20 cellular contexts compared by ENCODE assay signal in the genomic region with DNA sequence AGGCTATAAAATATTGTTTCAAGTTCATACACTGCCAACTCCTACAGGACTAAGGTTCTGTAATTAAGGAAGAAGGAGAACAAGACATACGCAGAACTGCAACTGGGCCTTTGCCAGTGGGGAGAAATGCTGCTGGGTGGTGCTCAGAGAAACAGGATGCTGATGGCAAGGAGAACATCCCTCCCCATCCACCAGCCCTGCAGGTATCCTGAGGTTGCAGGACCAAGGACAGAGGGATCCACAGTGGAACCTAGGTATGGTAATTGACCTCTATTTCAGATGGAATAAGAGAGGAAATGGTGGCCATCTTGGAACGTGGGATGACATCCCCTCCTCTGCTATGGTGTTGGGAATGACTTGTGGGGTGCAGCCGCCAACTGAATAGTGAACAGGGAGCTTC.
DNase-seq lines count a peak whose midpoint lies in the region; ATAC-seq, FAIRE-seq and TF ChIP-seq lines count a peak whose summit lies in the region.
"Had no signal": no experiment of that assay in that cellular context is flagged by ENCODE, and none has a peak within 500 bp of the region (broad histone marks: within the 10 kb centered on the region; RNA-seq: fewer than 3 reads in every experiment).

No MANE protein-coding gene starts in this region.

- no peaks in the 10 kb centered on the region for H3K36me3 ChIP-seq in BLaER1
- H3K36me3 ChIP-seq in BLaER1 treated with 17β-estradiol and CSF1 and Interleukin-3, amounts not matched to agents 10 nM and 100 nM = no peaks in the 10 kb centered on the region
- no peaks in the 10 kb centered on the region for H3K36me3 ChIP-seq in neural progenitor cell
- H3K36me3 ChIP-seq: HAP-1 had no signal

- no peak overlapping the region for H3K56ac ChIP-seq in H9 (ENCODE audit: insufficient read length, low read depth, low read length)

- H3T11ph ChIP-seq in H9 (ENCODE audit: low read length) = no peak overlapping the region

- H3K4me3 Mint-ChIP-seq in neural progenitor cell (no peak overlapping the region), H9 (no peak overlapping the region)
- H3K4me3 Mint-ChIP-seq: CD14-positive monocyte; CD4-positive, alpha-beta T cell; CD8-positive, alpha-beta memory T cell; GM23338 had no signal

- no peak overlapping the region for H3K23ac ChIP-seq in H9 (ENCODE audit: insufficient read length, low read depth, low read length)

- peak overlapping the region; percentile 95 for H3K4me2 ChIP-seq in BLaER1
- H3K4me2 ChIP-seq in BLaER1 treated with 17β-estradiol and CSF1 and Interleukin-3, amounts not matched to agents 10 nM and 100 nM = peak overlapping the region; percentile 58 to 93 (median 87); a peak in 20 of 22 replicates
- no peak overlapping the region for H3K4me2 ChIP-seq in neural progenitor cell
- H3K4me2 ChIP-seq in H9 (ENCODE audit: insufficient read depth, insufficient read length, low read length) = no peak overlapping the region
- H3K4me2 ChIP-seq: GM23338 had no signal

- H3K23me2 ChIP-seq in H9 (ENCODE audit: insufficient read length, low read depth, low read length, poor library complexity, severe bottlenecking) = no peaks in the 10 kb centered on the region

- no peak for TF ChIP-seq POLR2A in GM12891 (IDR thresholded peaks at IDR 0.05; ENCODE audit: low read depth, low read length)

- H2BK5ac ChIP-seq in H9 (ENCODE audit: insufficient read length, low read length) = no peak overlapping the region

- H3K27ac Mint-ChIP-seq in neural progenitor cell (no peak overlapping the region), H9 (no peak overlapping the region)
- H3K27ac Mint-ChIP-seq: CD4-positive, alpha-beta T cell; GM23338 had no signal

- H3K36me3 Mint-ChIP-seq in neural progenitor cell = no peaks in the 10 kb centered on the region
- no peaks in the 10 kb centered on the region; a peak in 1 of 7 replicates for H3K36me3 Mint-ChIP-seq in H9 (ENCODE audit: insufficient read depth in 1 of 3, low read depth in 3 of 3)
- H3K36me3 Mint-ChIP-seq: CD14-positive monocyte; CD8-positive, alpha-beta memory T cell had no signal

- H2AFZ ChIP-seq in neural progenitor cell (replicated peaks) (no peak overlapping the region), H9 (ENCODE audit: low read length) (no peak overlapping the region)
- H2AFZ ChIP-seq: GM23338 had no signal

- H3K4me1 Mint-ChIP-seq in neural progenitor cell (peaks cover 58% of the 10 kb centered on the region), H9 (peaks cover 18 to 26% of the 10 kb centered on the region in 2 experiments)
- H3K4me1 Mint-ChIP-seq: CD8-positive, alpha-beta memory T cell had no signal

- H3K4ac ChIP-seq in H9 (ENCODE audit: low read depth, low read length) = no peak overlapping the region

- H3K27me3 ChIP-seq in BLaER1 (no peaks in the 10 kb centered on the region), neural progenitor cell (no peaks in the 10 kb centered on the region), H9 (ENCODE audit: insufficient read depth, low read length) (no peaks in the 10 kb centered on the region)
- peaks cover 0 to 36% (median 0%) of the 10 kb centered on the region in 11 experiments; a peak in 4 of 22 replicates for H3K27me3 ChIP-seq in BLaER1 treated with 17β-estradiol and CSF1 and Interleukin-3, amounts not matched to agents 10 nM and 100 nM

- TF ChIP-seq CTCF in neural progenitor cell (IDR thresholded peaks at IDR 0.05) = no peak
- no peak for TF ChIP-seq CTCF in H9 (conservative IDR thresholded peaks at IDR 0.05)

- H2BK120ac ChIP-seq in H9 (ENCODE audit: low read depth, low read length, poor library complexity, severe bottlenecking) = no peak overlapping the region

- H2AK5ac ChIP-seq in H9 (ENCODE audit: insufficient read length, low read length) = no peak overlapping the region

- H3K9me3 ChIP-seq in BLaER1 (no peaks in the 10 kb centered on the region), neural progenitor cell (ENCODE audit: low read depth) (no peaks in the 10 kb centered on the region), H9 (ENCODE audit: control insufficient read depth, low read depth, low read length) (no peaks in the 10 kb centered on the region)
- 0 out of 22 replicates have a peak, but pooled peaks cover 0 to 4% (median 0%) of the 10 kb centered on the region in 11 experiments for H3K9me3 ChIP-seq in BLaER1 treated with 17β-estradiol and CSF1 and Interleukin-3, amounts not matched to agents 10 nM and 100 nM (replicated peaks in 1 of 11)
- H3K9me3 ChIP-seq: HAP-1 had no signal

- DNase-seq in neural progenitor cell (ENCODE audit: low spot score) (no peak), left cardiac atrium (no peak), H9 (no peak), GM12891 (ENCODE audit: insufficient read length, low spot score) (no peak)
- DNase-seq in stimulated activated CD4-positive, alpha-beta T cell treated with anti-CD3 and anti-CD28 coated beads, Interleukin-4, amount 100 ng/mL, for 24 hours = no peak
- DNase-seq: CD4-positive, alpha-beta T cell; CD8-positive, alpha-beta memory T cell; DMS 273 treated with DMSO at 0.1 percent for 48 hours; DMS79; EL; GDM1 had no signal

- H3K9me3 Mint-ChIP-seq in neural progenitor cell = peaks cover 10% of the 10 kb centered on the region
- no peaks in the 10 kb centered on the region for H3K9me3 Mint-ChIP-seq in H9
- H3K9me3 Mint-ChIP-seq: CD14-positive monocyte; CD4-positive, alpha-beta T cell; GM23338 had no signal

- H3K4me1 ChIP-seq in BLaER1 (peaks cover 76% of the 10 kb centered on the region), neural progenitor cell (peaks cover 48% of the 10 kb centered on the region), H9 (ENCODE audit: insufficient read depth, low read length) (no peaks in the 10 kb centered on the region; the same call in 1 of the 2 replicates)
- peaks cover 40 to 78% (median 64%) of the 10 kb centered on the region in 10 experiments for H3K4me1 ChIP-seq in BLaER1 treated with 17β-estradiol and CSF1 and Interleukin-3, amounts not matched to agents 10 nM and 100 nM
- H3K4me1 ChIP-seq: HAP-1 had no signal

- H3K4me3 ChIP-seq in BLaER1 (no peak overlapping the region), neural progenitor cell (no peak overlapping the region)
- no peak overlapping the region for H3K4me3 ChIP-seq in BLaER1 treated with 17β-estradiol and CSF1 and Interleukin-3, amounts not matched to agents 10 nM and 100 nM
- H3K4me3 ChIP-seq: GM12878, GM23338, HAP-1 had no signal

- no peak for FAIRE-seq in GM12891 (lab: Jason Lieb, UNC)
- FAIRE-seq: D721Med, GM12878, GM18507 had no signal

- H3K27me3 Mint-ChIP-seq in neural progenitor cell (ENCODE audit: insufficient read depth, low read depth) (peaks cover 2% of the 10 kb centered on the region), H9 (ENCODE audit: low read depth) (peaks cover 2% of the 10 kb centered on the region; the same call in 1 of the 2 replicates)

- H4K8ac ChIP-seq in H9 (replicated peaks; ENCODE audit: insufficient read length, low read depth, low read length) = no peak overlapping the region

- H3K79me2 ChIP-seq in neural progenitor cell (ENCODE audit: low read depth) = no peaks in the 10 kb centered on the region
- H3K79me2 ChIP-seq in H9 (ENCODE audit: insufficient read depth, low read length) = no peaks in the 10 kb centered on the region

- no peak for ATAC-seq in left cardiac atrium
- ATAC-seq: GM12878, GM23338 had no signal

- H2BK20ac ChIP-seq in H9 (ENCODE audit: low read depth, low read length, poor library complexity, severe bottlenecking) = no peak overlapping the region

- no peak overlapping the region for H3K14ac ChIP-seq in H9 (ENCODE audit: insufficient read depth, low read length)

- H2BK15ac ChIP-seq in H9 (ENCODE audit: low read depth, low read length) = no peak overlapping the region

- peaks cover 40% of the 10 kb centered on the region for H3F3A ChIP-seq in neural progenitor cell (ENCODE audit: low read depth)

- no peak overlapping the region for H4K5ac ChIP-seq in H9 (ENCODE audit: insufficient read length, low read depth, low read length)

- H3K27ac ChIP-seq in BLaER1 (no peak overlapping the region), neural progenitor cell (peak overlapping the region; percentile 96), H9 (ENCODE audit: insufficient read length, low read depth, low read length) (no peak overlapping the region)
- H3K27ac ChIP-seq in BLaER1 treated with 17β-estradiol and CSF1 and Interleukin-3, amounts not matched to agents 10 nM and 100 nM = no peak overlapping the region

- no peak overlapping the region for H4K91ac ChIP-seq in H9 (ENCODE audit: insufficient read length, low read depth, low read length)

- H4K20me1 ChIP-seq in BLaER1 (no peaks in the 10 kb centered on the region), neural progenitor cell (ENCODE audit: low read depth) (peaks cover 7% of the 10 kb centered on the region), H9 (ENCODE audit: control insufficient read depth, insufficient read depth, insufficient read length) (no peaks in the 10 kb centered on the region)
- H4K20me1 ChIP-seq in BLaER1 treated with 17β-estradiol and CSF1 and Interleukin-3, amounts not matched to agents 10 nM and 100 nM = no peaks in the 10 kb centered on the region

- H3K9ac ChIP-seq in BLaER1 (no peak overlapping the region), neural progenitor cell (no peak overlapping the region), H9 (ENCODE audit: extremely low read depth, insufficient read length, low read length) (no peak overlapping the region)
- no peak overlapping the region for H3K9ac ChIP-seq in BLaER1 treated with 17β-estradiol and CSF1 and Interleukin-3, amounts not matched to agents 10 nM and 100 nM

- no peaks in the 10 kb centered on the region for H3K79me1 ChIP-seq in H9 (ENCODE audit: insufficient read depth, low read depth, low read length, poor library complexity, severe bottlenecking)

- no peak overlapping the region for H2BK12ac ChIP-seq in H9 (ENCODE audit: insufficient read length, low read depth, low read length)

- WGBS in H9 (ENCODE audit: extremely low coverage, insufficient read length, low lambda C conversion rate) = no CpG with 5 or more reads among the region's 3 CpGs

- H3K18ac ChIP-seq in H9 (ENCODE audit: insufficient read length, low read depth, low read length) = no peak overlapping the region

- intact Hi-C loops in left cardiac atrium (cut with DNase I) = loop anchor here (5.0 to 10.0 kb wide), 2 partner anchors 207 to 210 kb away; a partner anchor contains a TSS

TF ChIP-seq in PFSK-1, 5 proteins besides CTCF, POLR2A, EP300 and RAD21 (continues in another document):
- TF ChIP-seq TAF1 (IDR thresholded peaks at IDR 0.05; ENCODE audit: borderline replicate concordance, insufficient read depth, low read length) = no peak
- TF ChIP-seq FOXP2 (optimal IDR thresholded peaks at IDR 0.05; ENCODE audit: borderline replicate concordance, extremely low read depth, extremely low read length, insufficient read depth) = no peak
- no peak for TF ChIP-seq POLR2AphosphoS5 (IDR thresholded peaks at IDR 0.05; ENCODE audit: low read depth, low read length)

TF ChIP-seq in GM12891, 5 proteins besides CTCF, POLR2A, EP300 and RAD21:
- TF ChIP-seq SPI1 (IDR thresholded peaks at IDR 0.05; ENCODE audit: low read depth, low read length) = no peak
- TF ChIP-seq POU2F2 (IDR thresholded peaks at IDR 0.05; ENCODE audit: low read depth, low read length) = no peak
- TF ChIP-seq POLR2AphosphoS5 (IDR thresholded peaks at IDR 0.05; ENCODE audit: low read depth, low read length) = no peak
- TF ChIP-seq TAF1 (IDR thresholded peaks at IDR 0.05; ENCODE audit: low read depth, low read length) = no peak
TF ChIP-seq in GM12891: peak in this region for 0.

Comparison
In these comparisons a context has a peak if more than half of its experiments do, and no peak if none do; other contexts are left out.
1. H3K4me2 ChIP-seq: peak in BLaER1 (single experiment) and BLaER1 treated with 17β-estradiol and CSF1 and Interleukin-3, amounts not matched to agents 10 nM and 100 nM (11 of 11); none in neural progenitor cell (single experiment) and H9 (single experiment).